12 cellular contexts compared by ENCODE assay signal in genomic region chr5:179616002-179616594, GRCh38. TPM values are rescaled to one million over a fixed set of nuclear protein-coding genes. Genes with fewer than 3 reads are reported as not detected.
DNase-seq lines count a peak whose midpoint lies in the region; ATAC-seq and TF ChIP-seq lines count a peak whose summit lies in the region.
"Had no signal": no experiment of that assay in that cellular context is flagged by ENCODE, and none has a peak within 500 bp of the region (broad histone marks: within the 10 kb centered on the region; RNA-seq: fewer than 3 reads in every experiment).

No MANE protein-coding gene starts in this region.

- H3K27ac Mint-ChIP-seq in central memory CD8-positive, alpha-beta T cell (ENCODE audit: low read depth): peak overlapping the region; percentile 88

- H3K9ac ChIP-seq in SK-N-SH (no peak overlapping the region), Loucy (ENCODE audit: low read depth, low read length, poor library complexity, severe bottlenecking) (no peak overlapping the region)

- H3K27me3 Mint-ChIP-seq in central memory CD8-positive, alpha-beta T cell: no peaks in the 10 kb centered on the region

- peaks cover 76% of the 10 kb centered on the region for H3K4me1 Mint-ChIP-seq in central memory CD8-positive, alpha-beta T cell

- POLR2A ChIA-PET in SK-N-SH (lab: Yijun Ruan, JAX): interaction anchor here (1.1 kb wide), 1 partner anchor 10 kb away, joined by 5 read pairs; no protein-coding TSS in a partner anchor

- H3K36me3 ChIP-seq in SK-N-SH (replicated peaks in 1 of 2; ENCODE audit: control insufficient read depth in 1 of 2, insufficient read depth in 2 of 2, low read length in 1 of 2) (peaks cover 88 to 94% of the 10 kb centered on the region in 2 experiments), Loucy (ENCODE audit: insufficient read depth, low read length) (peaks cover 93% of the 10 kb centered on the region)

- H3K27me3 ChIP-seq in SK-N-SH (ENCODE audit: insufficient read depth): no peaks in the 10 kb centered on the region
- H3K27me3 ChIP-seq in Loucy (ENCODE audit: insufficient read depth, low read length, poor library complexity, severe bottlenecking): no peaks in the 10 kb centered on the region

- H3F3A ChIP-seq in SK-N-SH (replicated peaks; ENCODE audit: insufficient read depth) (peaks cover 90% of the 10 kb centered on the region), Loucy (ENCODE audit: low read depth) (no peaks in the 10 kb centered on the region)

- no peak for DNase-seq in SK-N-SH
- no peak for DNase-seq in central memory CD8-positive, alpha-beta T cell (ENCODE audit: low spot score in 2 of 2)
- peak; percentile 27 for DNase-seq in sciatic nerve (ENCODE audit: low spot score)
- DNase-seq in DMS53 treated with DMSO at 0.1 percent for 48 hours (lab: John Stamatoyannopoulos, UW; ENCODE audit: unreplicated experiment): no peak
- DNase-seq in COLO829 (ENCODE audit: low spot score): no peak
- DNase-seq: activated CD4-positive, CD25-positive, alpha-beta regulatory T cell; cerebellar nuclear complex; NCI-H1048 had no signal

- peaks cover 90% of the 10 kb centered on the region for H3K36me3 Mint-ChIP-seq in central memory CD8-positive, alpha-beta T cell (ENCODE audit: insufficient read depth)

- CTCF ChIA-PET in SK-N-SH (lab: Yijun Ruan, JAX): interaction anchor here (1.0 kb wide), 1 partner anchor 52 kb away, joined by 3 read pairs; no protein-coding TSS in a partner anchor

- no peak for TF ChIP-seq RAD21 in SK-N-SH (IDR thresholded peaks at IDR 0.05; ENCODE audit: low read length)

- H3K4me1 ChIP-seq in SK-N-SH (ENCODE audit: control insufficient read depth in 1 of 2, insufficient read depth in 2 of 2, low read depth in 1 of 2, low read length in 1 of 2): peaks cover 9 to 23% of the 10 kb centered on the region in 2 experiments
- H3K4me1 ChIP-seq in Loucy (ENCODE audit: insufficient read depth, low read length, poor library complexity, severe bottlenecking): peaks cover 26% of the 10 kb centered on the region

- H3K27ac ChIP-seq in SK-N-SH (ENCODE audit: low read depth in 2 of 2, low read length in 1 of 2): peak overlapping the region in 1 of 2 experiments; percentile 19; a peak in 2 of 4 replicates
- H3K27ac ChIP-seq: 22Rv1 had no signal

- H3K4me3 ChIP-seq in SK-N-SH (ENCODE audit: low read depth in 2 of 2, low read length in 1 of 2) (no peak overlapping the region), Loucy (ENCODE audit: low read length, poor library complexity, severe bottlenecking) (peak overlapping the region; percentile 48)

- 84% methylated on average over 9 of the region's 9 CpGs for WGBS in SK-N-SH (ENCODE audit: low lambda C conversion rate)

- H3K4me2 ChIP-seq in SK-N-SH (no peak overlapping the region), Loucy (ENCODE audit: low read depth, low read length, poor library complexity, severe bottlenecking) (peak overlapping the region; percentile 99)

- TF ChIP-seq CTCF in SK-N-SH (IDR thresholded peaks at IDR 0.05): no peak
- no peak for TF ChIP-seq CTCF in Loucy (conservative IDR thresholded peaks at IDR 0.05; ENCODE audit: low read length)

- peaks cover 90% of the 10 kb centered on the region for H3K79me2 ChIP-seq in SK-N-SH (ENCODE audit: insufficient read depth)
- peaks cover 84% of the 10 kb centered on the region for H3K79me2 ChIP-seq in Loucy (ENCODE audit: insufficient read depth, low read length)

- H3K9me2 ChIP-seq in SK-N-SH (no peaks in the 10 kb centered on the region), Loucy (replicated peaks; ENCODE audit: low read depth, low read length) (no peaks in the 10 kb centered on the region)

- no peaks in the 10 kb centered on the region for H3K9me3 Mint-ChIP-seq in central memory CD8-positive, alpha-beta T cell

- intact Hi-C loops in sciatic nerve (cut with DNase I): no loop called here

- no peak for TF ChIP-seq EP300 in SK-N-SH (IDR thresholded peaks at IDR 0.05; ENCODE audit: borderline replicate concordance in 1 of 2, low read depth in 1 of 2, low read length in 1 of 2)

- peak overlapping the region; percentile 33 for H3K4me3 Mint-ChIP-seq in central memory CD8-positive, alpha-beta T cell

- peaks cover 97% of the 10 kb centered on the region for H4K20me1 ChIP-seq in SK-N-SH (ENCODE audit: insufficient read depth)
- H4K20me1 ChIP-seq in Loucy (ENCODE audit: insufficient read depth, low read length, poor library complexity, severe bottlenecking): peaks cover 82% of the 10 kb centered on the region

- ATAC-seq in SK-N-SH treated with all-trans-retinoic acid at 6 μM for 48 hours (no peak), sciatic nerve (no peak), GM18867 (IDR thresholded peaks at IDR 0.05; ENCODE audit: unreplicated experiment) (no peak)
- ATAC-seq in central memory CD8-positive, alpha-beta T cell (replicated peaks; ENCODE audit: extremely low read depth, poor library complexity, severe bottlenecking): no peak

- H3K9me3 ChIP-seq in SK-N-SH (no peaks in the 10 kb centered on the region), Loucy (ENCODE audit: insufficient read depth, low read depth, low read length) (no peaks in the 10 kb centered on the region)

- H2AFZ ChIP-seq in SK-N-SH (ENCODE audit: low read depth) (no peak overlapping the region), Loucy (ENCODE audit: low read length) (no peak overlapping the region)

TF ChIP-seq in SK-N-SH treated with all-trans-retinoic acid at 6 μM for 48 hours, 23 proteins besides CTCF, POLR2A, EP300 and RAD21 (continues in another document):
- no peak for TF ChIP-seq ZFP30 (CRISPR knock-in tag; IDR thresholded peaks at IDR 0.05)
- TF ChIP-seq ZNF565 (CRISPR knock-in tag; conservative IDR thresholded peaks at IDR 0.05; ENCODE audit: low read depth): no peak
- no peak for TF ChIP-seq PATZ1 (CRISPR knock-in tag; IDR thresholded peaks at IDR 0.05; ENCODE audit: borderline replicate concordance)

TF ChIP-seq in SK-N-SH, 30 proteins besides CTCF, POLR2A, EP300 and RAD21:
- TF ChIP-seq USF1 (IDR thresholded peaks at IDR 0.05; ENCODE audit: borderline replicate concordance, low read depth): no peak
- TF ChIP-seq GATA2 (CRISPR knock-in tag; IDR thresholded peaks at IDR 0.05): no peak
- no peak for TF ChIP-seq CHD2 (IDR thresholded peaks at IDR 0.05; ENCODE audit: low read length, partially characterized antibody)
- no peak for TF ChIP-seq PBX3 (IDR thresholded peaks at IDR 0.05)
- no peak for TF ChIP-seq EZH2phosphoT487 (IDR thresholded peaks at IDR 0.05; ENCODE audit: borderline replicate concordance, low read depth)
TF ChIP-seq in SK-N-SH: peak in this region for 0.

RNA-seq across cellular contexts. Expression of gene HNRNPH1, which starts 7.4 kb away (rescaled TPM):
- 192 and 197 TPM in 2 replicates for polyA plus RNA-seq in SK-N-SH (2012; rRNA removed)
- polyA plus RNA-seq in SK-N-SH (2012; cell fraction: cytosol; rRNA removed): 150 and 183 TPM in 2 replicates
- 420 and 667 TPM in 2 replicates for polyA plus RNA-seq in SK-N-SH (2012; cell fraction: nucleus; rRNA removed)
- total RNA-seq in sciatic nerve: 673 TPM
